11 cellular contexts compared by ENCODE assay signal in genomic region chr2:62672601-62673000, GRCh38. TPM values are rescaled to one million over a fixed set of nuclear protein-coding genes. Genes with fewer than 3 reads are reported as not detected.
DNase-seq lines count a peak whose midpoint lies in the region; ATAC-seq, FAIRE-seq and TF ChIP-seq lines count a peak whose summit lies in the region.
"Had no signal": no experiment of that assay in that cellular context is flagged by ENCODE, and none has a peak within 500 bp of the region (broad histone marks: within the 10 kb centered on the region; RNA-seq: fewer than 3 reads in every experiment).

No MANE protein-coding gene starts in this region.

- no peaks in the 10 kb centered on the region for H3K4me1 Mint-ChIP-seq in activated CD4-positive, alpha-beta memory T cell treated with anti-CD3 and anti-CD28 coated beads for 36 hours (ENCODE audit: low read depth)

- DNase-seq in Right ventricle myocardium superior, result no peak
- DNase-seq in left ventricle myocardium inferior, result no peak
- DNase-seq in coronary artery (ENCODE audit: low spot score), result no peak
- DNase-seq in kidney tubule cell (ENCODE audit: low spot score), result peak; percentile 85
- DNase-seq in urothelium cell line (ENCODE audit: low spot score), result peak; percentile 84
- no peak for DNase-seq in activated CD4-positive, alpha-beta memory T cell treated with anti-CD3 and anti-CD28 coated beads for 36 hours
- no peak for DNase-seq in NCI-H82 (lab: John Stamatoyannopoulos, UW)
- DNase-seq in cerebellar cortex (ENCODE audit: low spot score), result no peak
- DNase-seq: activated T-cell treated with anti-CD3 and anti-CD28 coated beads, Interleukin-2, amount 50 U/mL, for 4 hours had no signal

- H3K27me3 ChIP-seq in left ventricle myocardium inferior (ENCODE audit: low read depth), result no peaks in the 10 kb centered on the region

- CTCF ChIA-PET in activated CD4-positive, alpha-beta memory T cell treated with anti-CD3 and anti-CD28 coated beads for 36 hours (lab: Charles Lee), result no interaction called here

- ATAC-seq in Right ventricle myocardium superior (ENCODE audit: poor library complexity), result peak; percentile 72
- ATAC-seq: activated T-cell treated with anti-CD3 and anti-CD28 coated beads, Interleukin-2, amount 50 U/mL, for 4 hours had no signal

- no peaks in the 10 kb centered on the region for H3K36me3 Mint-ChIP-seq in activated CD4-positive, alpha-beta memory T cell treated with anti-CD3 and anti-CD28 coated beads for 36 hours

- no peaks in the 10 kb centered on the region for H3K9me3 ChIP-seq in left ventricle myocardium inferior (replicated peaks)

- no peak overlapping the region for H3K4me3 ChIP-seq in left ventricle myocardium inferior
- no peak overlapping the region for H3K4me3 ChIP-seq in coronary artery

- no peak overlapping the region for H3K4me3 Mint-ChIP-seq in activated CD4-positive, alpha-beta memory T cell treated with anti-CD3 and anti-CD28 coated beads for 36 hours
- H3K4me3 Mint-ChIP-seq: activated T-cell treated with anti-CD3 and anti-CD28 coated beads, Interleukin-2, amount 50 U/mL, for 4 hours; T-helper 2 cell treated with Interferon-gamma antibody and Interleukin-4, amounts not matched to agents 5 μg/mL and 100 μg/mL, for 36 hours had no signal

- H3K9me3 Mint-ChIP-seq in activated CD4-positive, alpha-beta memory T cell treated with anti-CD3 and anti-CD28 coated beads for 36 hours, result no peaks in the 10 kb centered on the region
- H3K9me3 Mint-ChIP-seq: activated T-cell treated with anti-CD3 and anti-CD28 coated beads, Interleukin-2, amount 50 U/mL, for 4 hours; T-helper 2 cell treated with Interferon-gamma antibody and Interleukin-4, amounts not matched to agents 5 μg/mL and 100 μg/mL, for 36 hours had no signal

- POLR2A ChIA-PET in activated CD4-positive, alpha-beta memory T cell treated with anti-CD3 and anti-CD28 coated beads for 36 hours (lab: Charles Lee), result no interaction called here

- no peak overlapping the region for H3K27ac ChIP-seq in left ventricle myocardium inferior (replicated peaks)
- H3K27ac ChIP-seq in coronary artery, result peak overlapping the region; percentile 16 to 73

- intact Hi-C loops in Right ventricle myocardium superior (cut with DNase I), result no loop called here
- intact Hi-C loops in left ventricle myocardium inferior (cut with micrococcal nuclease), result no loop called here
- intact Hi-C loops in activated CD4-positive, alpha-beta memory T cell treated with anti-CD3 and anti-CD28 coated beads for 36 hours (cut with micrococcal nuclease), result no loop called here

- peak; percentile 17 for FAIRE-seq in urothelium cell line (lab: Jason Lieb, UNC)
- FAIRE-seq: endothelial cell of umbilical vein had no signal

- no peak overlapping the region for H3K27ac Mint-ChIP-seq in activated CD4-positive, alpha-beta memory T cell treated with anti-CD3 and anti-CD28 coated beads for 36 hours
- H3K27ac Mint-ChIP-seq: T-helper 2 cell treated with Interferon-gamma antibody and Interleukin-4, amounts not matched to agents 5 μg/mL and 100 μg/mL, for 36 hours had no signal

- no peak for TF ChIP-seq CTCF in left ventricle myocardium inferior (IDR thresholded peaks at IDR 0.05; ENCODE audit: borderline replicate concordance)
- TF ChIP-seq CTCF in coronary artery (IDR thresholded peaks at IDR 0.05), result no peak

- H3K4me1 ChIP-seq in left ventricle myocardium inferior, result peaks cover 17% of the 10 kb centered on the region

- H3K36me3 ChIP-seq in left ventricle myocardium inferior, result no peaks in the 10 kb centered on the region

- H3K27me3 Mint-ChIP-seq in activated CD4-positive, alpha-beta memory T cell treated with anti-CD3 and anti-CD28 coated beads for 36 hours, result no peaks in the 10 kb centered on the region

RNA-seq across cellular contexts. Expression of gene EHBP1, which starts 32.9 kb away (rescaled TPM):
- total RNA-seq in Right ventricle myocardium superior (26.1 TPM), left ventricle myocardium inferior (20.4 TPM)
- total RNA-seq in activated CD4-positive, alpha-beta memory T cell treated with anti-CD3 and anti-CD28 coated beads for 36 hours, result 10 to 100 TPM; 23.5 to 23.6 TPM

Comparison
In these comparisons a context has a peak if more than half of its experiments do, and no peak if none do; other contexts are left out.
1. DNase-seq: peak in kidney tubule cell (single experiment) and urothelium cell line (single experiment); none in Right ventricle myocardium superior (single experiment), left ventricle myocardium inferior (single experiment), coronary artery (single experiment), activated CD4-positive, alpha-beta memory T cell treated with anti-CD3 and anti-CD28 coated beads for 36 hours (single experiment), NCI-H82 (single experiment) and cerebellar cortex (single experiment).